In genomic region chr18:75215663-75216062, GRCh38 we compare ENCODE assay signal across 12 cellular contexts. TPM values are rescaled to one million over a fixed set of nuclear protein-coding genes. Genes with fewer than 3 reads are reported as not detected.
DNase-seq lines count a peak whose midpoint lies in the region; ATAC-seq and TF ChIP-seq lines count a peak whose summit lies in the region.
"Had no signal": no experiment of that assay in that cellular context is flagged by ENCODE, and none has a peak within 500 bp of the region (broad histone marks: within the 10 kb centered on the region; RNA-seq: fewer than 3 reads in every experiment).

No MANE protein-coding gene starts in this region.

- H3K9ac ChIP-seq in neural progenitor cell, result no peak overlapping the region

- H3K4me1 Mint-ChIP-seq in HFFc6 (ENCODE audit: low read depth) (peaks cover 85% of the 10 kb centered on the region), progenitor cell of endocrine pancreas (ENCODE audit: low read depth) (peaks cover 65% of the 10 kb centered on the region), neural progenitor cell (peaks cover 16% of the 10 kb centered on the region)

- H3K27me3 Mint-ChIP-seq in HFFc6 (ENCODE audit: insufficient read depth) (no peaks in the 10 kb centered on the region), progenitor cell of endocrine pancreas (no peaks in the 10 kb centered on the region), neural progenitor cell (ENCODE audit: insufficient read depth, low read depth) (peaks cover 6% of the 10 kb centered on the region)

- H2AFZ ChIP-seq in neural progenitor cell (replicated peaks), result no peak overlapping the region

- H3K79me2 ChIP-seq in neural progenitor cell (ENCODE audit: low read depth), result no peaks in the 10 kb centered on the region

- H3K36me3 Mint-ChIP-seq in HFFc6 (ENCODE audit: low read depth), result peaks cover 10% of the 10 kb centered on the region
- no peaks in the 10 kb centered on the region for H3K36me3 Mint-ChIP-seq in progenitor cell of endocrine pancreas (ENCODE audit: insufficient read depth)
- H3K36me3 Mint-ChIP-seq in neural progenitor cell, result no peaks in the 10 kb centered on the region

- H3K4me3 Mint-ChIP-seq in HFFc6 (peak overlapping the region; percentile 65), progenitor cell of endocrine pancreas (ENCODE audit: low read depth) (no peak overlapping the region), neural progenitor cell (no peak overlapping the region)

- no peak overlapping the region for H3K4me3 ChIP-seq in neural progenitor cell

- H3K27me3 ChIP-seq in neural progenitor cell, result peaks cover 46% of the 10 kb centered on the region

- peak; percentile 37 for DNase-seq in NCI-H748 (lab: John Stamatoyannopoulos, UW; ENCODE audit: unreplicated experiment)
- DNase-seq in NCI-H748 treated with DMSO at 0.1 percent for 48 hours (lab: John Stamatoyannopoulos, UW), result no peak
- no peak for DNase-seq in HFFc6
- DNase-seq in cerebellar cortex (ENCODE audit: low spot score), result peak; percentile 20
- DNase-seq in progenitor cell of endocrine pancreas (ENCODE audit: low spot score, unreplicated experiment), result no peak
- DNase-seq in occipital lobe (lab: John Stamatoyannopoulos, UW), result no peak
- no peak for DNase-seq in neural progenitor cell (ENCODE audit: low spot score)
- DNase-seq: GF-D8, KBM-7, NCI-H2227 treated with DMSO at 0.1 percent for 48 hours, Right ventricle myocardium superior had no signal

- peaks cover 8% of the 10 kb centered on the region for H4K20me1 ChIP-seq in neural progenitor cell (ENCODE audit: low read depth)

- H3K4me2 ChIP-seq in neural progenitor cell, result no peak overlapping the region

- H3K27ac ChIP-seq in neural progenitor cell, result no peak overlapping the region

- H3K9me3 Mint-ChIP-seq in HFFc6, result no peaks in the 10 kb centered on the region
- H3K9me3 Mint-ChIP-seq in progenitor cell of endocrine pancreas (ENCODE audit: low read depth), result no peaks in the 10 kb centered on the region
- no peaks in the 10 kb centered on the region for H3K9me3 Mint-ChIP-seq in neural progenitor cell

- peak overlapping the region; percentile 90 for H3K27ac Mint-ChIP-seq in HFFc6
- H3K27ac Mint-ChIP-seq in progenitor cell of endocrine pancreas, result peak overlapping the region; percentile 86
- H3K27ac Mint-ChIP-seq in neural progenitor cell, result no peak overlapping the region

- no peaks in the 10 kb centered on the region for H3K9me3 ChIP-seq in neural progenitor cell (ENCODE audit: low read depth)

- peaks cover 6% of the 10 kb centered on the region for H3F3A ChIP-seq in neural progenitor cell (ENCODE audit: low read depth)

- TF ChIP-seq CTCF in HFFc6 (IDR thresholded peaks at IDR 0.05) (no peak), progenitor cell of endocrine pancreas (IDR thresholded peaks at IDR 0.05; ENCODE audit: unreplicated experiment) (no peak), neural progenitor cell (IDR thresholded peaks at IDR 0.05) (no peak)

- peaks cover 3% of the 10 kb centered on the region for H3K4me1 ChIP-seq in neural progenitor cell

- no peak for ATAC-seq in GM18519 (IDR thresholded peaks at IDR 0.05; ENCODE audit: low FRiP score, unreplicated experiment)

- no peaks in the 10 kb centered on the region for H3K36me3 ChIP-seq in neural progenitor cell

RNA-seq across cellular contexts. Expression of gene TSHZ1, which starts 5.1 kb away (rescaled TPM):
- total RNA-seq in HFFc6 (2021; fragmentation: NEBNext Ultra II Directional; extraction: Animal tissue kit (Norgen Biotek cat#: 25700)), result 10 to 100 TPM; 18.6 to 25.0 (median 23.3) TPM
- total RNA-seq in progenitor cell of endocrine pancreas, result 16.9 and 17.1 TPM in 2 replicates
- total RNA-seq in occipital lobe, result 4.1 TPM
- total RNA-seq in neural progenitor cell (ENCODE audit: low replicate concordance), result 0.06 and 0.15 TPM in 2 replicates

RNA-seq across cellular contexts. Expression of gene PTGR3, which starts 6.7 kb away (rescaled TPM):
- 10 to 100 TPM; 37.9 to 47.5 (median 41.8) TPM for total RNA-seq in HFFc6 (2021; fragmentation: NEBNext Ultra II Directional; extraction: Animal tissue kit (Norgen Biotek cat#: 25700))
- total RNA-seq in progenitor cell of endocrine pancreas (35.2 and 36.8 TPM in 2 replicates), occipital lobe (11.7 TPM), neural progenitor cell (ENCODE audit: low replicate concordance) (7.5 and 13.0 TPM in 2 replicates)

Comparison
In these comparisons a context has a peak if more than half of its experiments do, and no peak if none do; other contexts are left out.
1. DNase-seq: peak in NCI-H748 (single experiment) and cerebellar cortex (single experiment); none in NCI-H748 treated with DMSO at 0.1 percent for 48 hours (single experiment), HFFc6 (single experiment), progenitor cell of endocrine pancreas (single experiment), occipital lobe (single experiment) and neural progenitor cell (single experiment).